ENCODE assay signal across 1 cellular context in genomic region chr7:1122832-1123501, GRCh38.
TF ChIP-seq lines count a peak whose summit lies in the region.

No MANE protein-coding gene starts in this region.

TF ChIP-seq in IMR-90, 13 proteins besides CTCF, POLR2A, EP300 and RAD21:
- TF ChIP-seq SMC3 (IDR thresholded peaks at IDR 0.05; ENCODE audit: low read depth, low read length): no peak
- TF ChIP-seq MXI1 (IDR thresholded peaks at IDR 0.05; ENCODE audit: borderline replicate concordance, low read depth, low read length): no peak
- TF ChIP-seq BHLHE40 (IDR thresholded peaks at IDR 0.05; ENCODE audit: low read depth, low read length): no peak
- no peak for TF ChIP-seq NFE2L2 (IDR thresholded peaks at IDR 0.05; ENCODE audit: low read depth, low read length)
- no peak for TF ChIP-seq RCOR1 (IDR thresholded peaks at IDR 0.05; ENCODE audit: insufficient replicate concordance, low read length)
- no peak for TF ChIP-seq USF2 (IDR thresholded peaks at IDR 0.05; ENCODE audit: low read depth, low read length)
- TF ChIP-seq RFX5 (IDR thresholded peaks at IDR 0.05; ENCODE audit: low read depth, low read length): no peak
- no peak for TF ChIP-seq CEBPB (IDR thresholded peaks at IDR 0.05; ENCODE audit: low read depth, low read length)
- TF ChIP-seq ELK1 (IDR thresholded peaks at IDR 0.05; ENCODE audit: borderline replicate concordance, low read depth, low read length): no peak
- no peak for TF ChIP-seq FOS (IDR thresholded peaks at IDR 0.05; ENCODE audit: low read depth, low read length)
- no peak for TF ChIP-seq MAFK (IDR thresholded peaks at IDR 0.05; ENCODE audit: low read depth, low read length)
- TF ChIP-seq CHD1 (IDR thresholded peaks at IDR 0.05; ENCODE audit: low read depth, low read length): no peak
- no peak for TF ChIP-seq MAZ (IDR thresholded peaks at IDR 0.05; ENCODE audit: borderline replicate concordance, low read depth, low read length)
